ENCODE assay signal across 12 cellular contexts in genomic region chr1:163068716-163069115, GRCh38. TPM values are rescaled to one million over a fixed set of nuclear protein-coding genes. Genes with fewer than 3 reads are reported as not detected.
A peak's percentile ranks its signal among the peaks of the same experiment; 100 is the strongest.
DNase-seq lines count a peak whose midpoint lies in the region; ATAC-seq and TF ChIP-seq lines count a peak whose summit lies in the region.
"Had no signal": no experiment of that assay in that cellular context is flagged by ENCODE, and none has a peak within 500 bp of the region (broad histone marks: within the 10 kb centered on the region; RNA-seq: fewer than 3 reads in every experiment).

No MANE protein-coding gene starts in this region.

- no peak overlapping the region for H3K9ac ChIP-seq in HUES48 (ENCODE audit: low read depth, low read length)
- H3K9ac ChIP-seq in stomach smooth muscle (ENCODE audit: low read length in 2 of 2) = peak overlapping the region; percentile 51 to 74

- H3K4me1 ChIP-seq in HUES48 (ENCODE audit: control insufficient read depth, insufficient read depth, low read length) (peaks cover 17% of the 10 kb centered on the region), stomach smooth muscle (ENCODE audit: control insufficient read depth, insufficient read depth, low read length) (peaks cover 6% of the 10 kb centered on the region)
- H3K4me1 ChIP-seq: thyroid gland had no signal

- no peaks in the 10 kb centered on the region for H3K36me3 ChIP-seq in HUES48 (ENCODE audit: control insufficient read depth, insufficient read depth, low read length)
- no peaks in the 10 kb centered on the region for H3K36me3 ChIP-seq in kidney epithelial cell (ENCODE audit: control insufficient read depth, insufficient read depth, low read length)
- H3K36me3 ChIP-seq in stomach smooth muscle (ENCODE audit: control insufficient read depth in 2 of 2, insufficient read depth in 2 of 2, low read length in 2 of 2) = peaks cover 5 to 9% of the 10 kb centered on the region in 2 donors
- H3K36me3 ChIP-seq: thyroid gland had no signal

- peak in 5 of 61 donors; percentile 1 to 27 (median 22) for DNase-seq in caudate nucleus (lab: John Stamatoyannopoulos, UW)
- DNase-seq in kidney epithelial cell (ENCODE audit: low read depth) = no peak
- no peak for DNase-seq in activated CD4-positive, alpha-beta T cell treated with anti-CD3 and anti-CD28 coated beads, Interleukin-2, amount 50 U/mL, for 4 hours
- DNase-seq in activated T-cell treated with anti-CD3 and anti-CD28 coated beads, Interleukin-2, amount 50 U/mL, for 48 hours = no peak
- no peak for DNase-seq in NCI-H446 (lab: John Stamatoyannopoulos, UW)
- DNase-seq: NCI-H187 treated with DMSO at 0.1 percent for 48 hours had no signal

- no peak for ATAC-seq in HG02852 (IDR thresholded peaks at IDR 0.05; ENCODE audit: unreplicated experiment)
- ATAC-seq: activated T-helper 17 cell treated with anti-CD3 and anti-CD28 coated beads, Interleukin-2, amount 50 U/mL, for 72 hours had no signal

- no peak for TF ChIP-seq CTCF in kidney epithelial cell (IDR thresholded peaks at IDR 0.05; ENCODE audit: insufficient read depth, low read length, poor library complexity, severe bottlenecking)

- H3K27ac ChIP-seq in HUES48 (ENCODE audit: low read depth, low read length) (no peak overlapping the region), caudate nucleus (ENCODE audit: low read depth, low read length) (peak overlapping the region; percentile 77), stomach smooth muscle (ENCODE audit: low read length) (peak overlapping the region; percentile 37)
- H3K27ac ChIP-seq: thyroid gland had no signal

- H3K9me3 ChIP-seq in HUES48 (ENCODE audit: control insufficient read depth, insufficient read depth, low read length) (no peaks in the 10 kb centered on the region), stomach smooth muscle (ENCODE audit: control insufficient read depth in 2 of 2, low read length in 2 of 2) (no peaks in the 10 kb centered on the region)
- H3K9me3 ChIP-seq: thyroid gland had no signal

- H3K4me3 ChIP-seq in HUES48 (ENCODE audit: low read depth, low read length) (peak overlapping the region; percentile 36; the same call in 1 of the 2 replicates), kidney epithelial cell (ENCODE audit: low read depth, low read length) (peak overlapping the region; percentile 11), stomach smooth muscle (ENCODE audit: low read length in 2 of 2) (peak overlapping the region; percentile 83 to 98)
- H3K4me3 ChIP-seq: thyroid gland had no signal

- H3K27me3 ChIP-seq in HUES48 (ENCODE audit: control insufficient read depth, insufficient read depth, low read length) (no peaks in the 10 kb centered on the region), kidney epithelial cell (ENCODE audit: control insufficient read depth, insufficient read depth, low read length) (no peaks in the 10 kb centered on the region), stomach smooth muscle (ENCODE audit: control insufficient read depth in 1 of 2, insufficient read depth in 2 of 2, low read length in 2 of 2) (no peaks in the 10 kb centered on the region)

RNA-seq across cellular contexts. Expression of gene RGS4, which starts 0.4 kb away (rescaled TPM):
- 6.6 and 20.8 TPM in 2 replicates for total RNA-seq in kidney epithelial cell
- total RNA-seq: activated T-helper 17 cell treated with anti-CD3 and anti-CD28 coated beads, Interleukin-2, amount 50 U/mL, for 72 hours; T-helper 1 cell treated with Interleukin-12 subunit alpha and Interleukin-12 subunit beta and Interleukin-4 antibody, amounts not matched to agents 30 ng/mL and 1 ng/mL, for 36 hours had no signal

Comparison
In these comparisons a context has a peak if more than half of its experiments do, and no peak if none do; other contexts are left out.
1. H3K4me3 ChIP-seq: peak in every context shown above with its lines; median percentile 90 in stomach smooth muscle; 36 in HUES48; 11 in kidney epithelial cell.